In genomic region chr19:3275583-3276340, GRCh38 we compare ENCODE assay signal across 8 cellular contexts. TPM values are rescaled to one million over a fixed set of nuclear protein-coding genes. Genes with fewer than 3 reads are reported as not detected.
DNase-seq lines count a peak whose midpoint lies in the region; ATAC-seq and TF ChIP-seq lines count a peak whose summit lies in the region.

No MANE protein-coding gene starts in this region.

- no peak for TF ChIP-seq CTCF in AG04450 (IDR thresholded peaks at IDR 0.05; ENCODE audit: low read depth, low read length)

- peak overlapping the region; percentile 78 for H3K27ac Mint-ChIP-seq in central memory CD8-positive, alpha-beta T cell (ENCODE audit: low read depth)

- H3K79me2 ChIP-seq in GM23248 (ENCODE audit: insufficient read depth): no peaks in the 10 kb centered on the region

- H3K36me3 Mint-ChIP-seq in central memory CD8-positive, alpha-beta T cell (ENCODE audit: insufficient read depth): no peaks in the 10 kb centered on the region

- H4K20me1 ChIP-seq in GM23248 (ENCODE audit: insufficient read depth): no peaks in the 10 kb centered on the region

- H3K9me3 ChIP-seq in AG04450 (ENCODE audit: control insufficient read depth, insufficient read depth, low read length) (peaks cover 14% of the 10 kb centered on the region), GM23248 (ENCODE audit: low read depth) (no peaks in the 10 kb centered on the region)

- no peak overlapping the region for H3K27ac ChIP-seq in AG04450 (ENCODE audit: low read depth, low read length)
- no peak overlapping the region for H3K27ac ChIP-seq in GM23248

- no peaks in the 10 kb centered on the region for H3F3A ChIP-seq in GM23248 (ENCODE audit: insufficient read depth)

- H3K9me3 Mint-ChIP-seq in central memory CD8-positive, alpha-beta T cell: no peaks in the 10 kb centered on the region

- peaks cover 28% of the 10 kb centered on the region for H3K27me3 ChIP-seq in AG04450 (ENCODE audit: control insufficient read depth, insufficient read depth, low read length)
- H3K27me3 ChIP-seq in GM23248 (replicated peaks; ENCODE audit: insufficient read depth): peaks cover 19% of the 10 kb centered on the region; the same call in 1 of the 2 replicates

- no peaks in the 10 kb centered on the region for H3K9me2 ChIP-seq in GM23248 (ENCODE audit: insufficient read depth)

- H3K36me3 ChIP-seq in GM23248 (ENCODE audit: low read depth): no peaks in the 10 kb centered on the region

- peak overlapping the region; percentile 23; the same call in 1 of the 2 replicates for H3K9ac ChIP-seq in GM23248

- in situ Hi-C loops in GM23248 (cut with MboI): no loop called here

- peaks cover 12% of the 10 kb centered on the region for H3K4me1 Mint-ChIP-seq in central memory CD8-positive, alpha-beta T cell

- peak; percentile 90 for ATAC-seq in central memory CD8-positive, alpha-beta T cell (replicated peaks; ENCODE audit: extremely low read depth, poor library complexity, severe bottlenecking)

- peaks cover 14% of the 10 kb centered on the region for H3K27me3 Mint-ChIP-seq in central memory CD8-positive, alpha-beta T cell

- CTCF ChIA-PET in AG04450 (lab: Charles Lee): interaction anchor here (0.6 to 1.1 kb wide), 7 partner anchors 9 to 994 kb away, joined by 3 to 4 read pairs (median 3); no protein-coding TSS in a partner anchor

- POLR2A ChIA-PET in AG04450 (lab: Yijun Ruan, JAX): no interaction called here

- no peaks in the 10 kb centered on the region for H3K4me1 ChIP-seq in GM23248 (ENCODE audit: insufficient read depth)

- peak overlapping the region; percentile 50 for H3K4me3 ChIP-seq in AG04450 (ENCODE audit: low read depth, low read length)
- H3K4me3 ChIP-seq in GM23248: peak overlapping the region; percentile 65

- WGBS in GM23248 (ENCODE audit: low coverage in 1 of 2, low lambda C conversion rate in 2 of 2, missing lambda C conversion rate in 2 of 2), 2 experiments: 1 to 2% methylated on average over 31 to 37 of the region's 45 CpGs

- peak overlapping the region; percentile 81 for H3K4me3 Mint-ChIP-seq in central memory CD8-positive, alpha-beta T cell

- peak overlapping the region; percentile 49 for H3K4me2 ChIP-seq in GM23248 (ENCODE audit: unreplicated experiment)

- DNase-seq in AG04450 (ENCODE audit: low read depth, low spot score) (peak; percentile 11), GM23248 (peak; percentile 90), NCI-H226 (peak; percentile 77), kidney tubule cell (ENCODE audit: low spot score) (peak; percentile 75), globus pallidus (ENCODE audit: low spot score) (no peak)
- DNase-seq in activated CD4-positive, CD25-positive, alpha-beta regulatory T cell treated with anti-CD3 and anti-CD28 coated beads, Interleukin-2, amount 50 U/mL, for 72 hours: peak; percentile 81
- peak; percentile 76 to 89 for DNase-seq in central memory CD8-positive, alpha-beta T cell (ENCODE audit: low spot score in 2 of 2)
- peak; percentile 89 for DNase-seq in stimulated activated CD4-positive, alpha-beta T cell treated with anti-CD3 and anti-CD28 coated beads, Interleukin-4, amount 100 ng/mL, for 24 hours

- peak overlapping the region; percentile 65 for H2AFZ ChIP-seq in GM23248

RNA-seq across cellular contexts. Expression of gene CELF5, which starts 51.3 kb away (rescaled TPM):
- polyA plus RNA-seq in AG04450 (2011; rRNA removed) (not detected in 2 replicates), GM23248 (2016; fragmentation: Nextera tagmentation; extraction: Ambion mirVana) (0.24 TPM in 1 of 2 replicates, not detected in the other)
- polyA minus RNA-seq in AG04450 (2011; rRNA and poly(A)+ RNA removed): not detected in 2 replicates
- 1.1 TPM in 1 of 2 replicates, not detected in the other for total RNA-seq in GM23248 (2014; rRNA removed; shearing (Covaris generic))
